Comparison of ENCODE assay signal across 8 cellular contexts in genomic region chr10:6204341-6205191, GRCh38. TPM values are rescaled to one million over a fixed set of nuclear protein-coding genes. Genes with fewer than 3 reads are reported as not detected.
A peak's percentile ranks its signal among the peaks of the same experiment; 100 is the strongest.
DNase-seq lines count a peak whose midpoint lies in the region; ATAC-seq and TF ChIP-seq lines count a peak whose summit lies in the region.

No MANE protein-coding gene starts in this region.

- H3K79me2 ChIP-seq in neural progenitor cell (ENCODE audit: low read depth) = peaks cover 55% of the 10 kb centered on the region

- no peak overlapping the region for H2AFZ ChIP-seq in neural progenitor cell (replicated peaks)

- POLR2A ChIA-PET in WTC11 (lab: Charles Lee) = no interaction called here

- H3K27me3 ChIP-seq in neural progenitor cell = peaks cover 30% of the 10 kb centered on the region

- ATAC-seq in Right ventricle myocardium inferior = no peak
- ATAC-seq in WTC11 = no peak; the same call in 1 of the 2 replicates
- no peak for ATAC-seq in GM21723 (IDR thresholded peaks at IDR 0.05; ENCODE audit: unreplicated experiment)

- H3K4me3 Mint-ChIP-seq in WTC11 = peak overlapping the region; percentile 97
- peak overlapping the region; percentile 95 for H3K4me3 Mint-ChIP-seq in neural progenitor cell

- H3K27me3 Mint-ChIP-seq in WTC11 (ENCODE audit: low read depth) = peaks cover 35% of the 10 kb centered on the region
- H3K27me3 Mint-ChIP-seq in neural progenitor cell (ENCODE audit: insufficient read depth, low read depth) = peaks cover 11% of the 10 kb centered on the region

- peaks cover 23% of the 10 kb centered on the region for H3K4me1 ChIP-seq in neural progenitor cell

- peaks cover 32% of the 10 kb centered on the region for H3F3A ChIP-seq in neural progenitor cell (ENCODE audit: low read depth)

- intact Hi-C loops in Right ventricle myocardium inferior (cut with DNase I) = no loop called here
- intact Hi-C loops in cardiac septum (cut with DNase I) = loop anchor here (5.0 kb wide), 2 partner anchors 92 to 117 kb away; partner anchors contain the start of gene RBM17

- no peak overlapping the region for H3K27ac Mint-ChIP-seq in WTC11
- H3K27ac Mint-ChIP-seq in neural progenitor cell = peak overlapping the region; percentile 27

- H3K4me3 ChIP-seq in fibroblast of villous mesenchyme (ENCODE audit: low read depth, low read length) (peak overlapping the region; percentile 74), neural progenitor cell (peak overlapping the region; percentile 75)

- peaks cover 11% of the 10 kb centered on the region for H3K36me3 Mint-ChIP-seq in WTC11
- peaks cover 6% of the 10 kb centered on the region for H3K36me3 Mint-ChIP-seq in neural progenitor cell

- CTCF ChIA-PET in WTC11 (lab: Charles Lee) = interaction anchor here (0.8 to 1.9 kb wide), 5 partner anchors 18 to 228 kb away, joined by 3 to 22 read pairs (median 4); no protein-coding TSS in a partner anchor

- H4K20me1 ChIP-seq in neural progenitor cell (ENCODE audit: low read depth) = peaks cover 58% of the 10 kb centered on the region

- peaks cover 31% of the 10 kb centered on the region for H3K4me1 Mint-ChIP-seq in WTC11
- peaks cover 39% of the 10 kb centered on the region for H3K4me1 Mint-ChIP-seq in neural progenitor cell

- H3K4me2 ChIP-seq in neural progenitor cell = peak overlapping the region; percentile 98

- H3K9me3 ChIP-seq in neural progenitor cell (ENCODE audit: low read depth) = no peaks in the 10 kb centered on the region

- peak overlapping the region; percentile 53 for H3K9ac ChIP-seq in neural progenitor cell

- no peak for TF ChIP-seq CTCF in WTC11 (IDR thresholded peaks at IDR 0.05)
- no peak for TF ChIP-seq CTCF in fibroblast of villous mesenchyme (IDR thresholded peaks at IDR 0.05; ENCODE audit: insufficient read depth, low read depth, low read length)
- no peak for TF ChIP-seq CTCF in neural progenitor cell (IDR thresholded peaks at IDR 0.05)

- peak; percentile 76 for DNase-seq in Right ventricle myocardium inferior (ENCODE audit: missing footprints)
- no peak for DNase-seq in cardiac septum (ENCODE audit: low spot score)
- no peak for DNase-seq in WTC11 (ENCODE audit: low spot score)
- DNase-seq in fibroblast of villous mesenchyme (ENCODE audit: low read depth) = peak; percentile 65
- peak; percentile 88 for DNase-seq in neural progenitor cell (ENCODE audit: low spot score)
- DNase-seq in DMS79 treated with DMSO at 0.1 percent for 48 hours (lab: John Stamatoyannopoulos, UW) = no peak
- DNase-seq in GM19240 (ENCODE audit: insufficient read length, low spot score) = no peak

- no peak overlapping the region for H3K27ac ChIP-seq in neural progenitor cell

- no peaks in the 10 kb centered on the region for H3K36me3 ChIP-seq in neural progenitor cell

- H3K9me3 Mint-ChIP-seq in WTC11 (no peaks in the 10 kb centered on the region), neural progenitor cell (peaks cover 3% of the 10 kb centered on the region)

TF ChIP-seq in WTC11, 78 proteins besides CTCF, POLR2A, EP300 and RAD21 (continues in another document):
- TF ChIP-seq STAT6 (CRISPR knock-in tag; conservative IDR thresholded peaks at IDR 0.05; ENCODE audit: low read depth) = no peak
- TF ChIP-seq MYBL2 (CRISPR knock-in tag; IDR thresholded peaks at IDR 0.05) = no peak
- TF ChIP-seq ATF2 (CRISPR knock-in tag; IDR thresholded peaks at IDR 0.05; ENCODE audit: borderline replicate concordance, low read depth) = no peak
- TF ChIP-seq E2F5 (CRISPR knock-in tag; IDR thresholded peaks at IDR 0.05) = no peak
- no peak for TF ChIP-seq PRRX2 (CRISPR knock-in tag; IDR thresholded peaks at IDR 0.05)
- TF ChIP-seq ZNF671 (CRISPR knock-in tag; IDR thresholded peaks at IDR 0.05) = no peak
- no peak for TF ChIP-seq ZSCAN18 (CRISPR knock-in tag; IDR thresholded peaks at IDR 0.05)
- no peak for TF ChIP-seq ZNF416 (CRISPR knock-in tag; IDR thresholded peaks at IDR 0.05)
- no peak for TF ChIP-seq RELA (CRISPR knock-in tag; IDR thresholded peaks at IDR 0.05; ENCODE audit: borderline replicate concordance)
- TF ChIP-seq FOXP1 (CRISPR knock-in tag; IDR thresholded peaks at IDR 0.05; ENCODE audit: borderline replicate concordance) = no peak
- no peak for TF ChIP-seq AFF4 (CRISPR knock-in tag; IDR thresholded peaks at IDR 0.05; ENCODE audit: borderline replicate concordance)
- TF ChIP-seq TEAD4 (CRISPR knock-in tag; IDR thresholded peaks at IDR 0.05) = no peak
- TF ChIP-seq ZNF317 (CRISPR knock-in tag; IDR thresholded peaks at IDR 0.05; ENCODE audit: borderline replicate concordance, low read depth) = no peak

RNA-seq across cellular contexts. Expression of gene PFKFB3, which starts 1.8 kb away (rescaled TPM):
- total RNA-seq in Right ventricle myocardium inferior = 28.1 TPM
- total RNA-seq in cardiac septum = 13.8 TPM
- 30.6 to 42.5 TPM (median 40.7 TPM) in 3 replicates for total RNA-seq in WTC11 (2021)
- 26.1 and 44.9 TPM in 2 replicates for total RNA-seq in fibroblast of villous mesenchyme
- total RNA-seq in neural progenitor cell (ENCODE audit: low replicate concordance) = 28.8 and 52.2 TPM in 2 replicates

Comparison
In these comparisons a context has a peak if more than half of its experiments do, and no peak if none do; other contexts are left out.
1. DNase-seq: peak in Right ventricle myocardium inferior (single experiment), fibroblast of villous mesenchyme (single experiment) and neural progenitor cell (single experiment); none in cardiac septum (single experiment), WTC11 (single experiment), DMS79 treated with DMSO at 0.1 percent for 48 hours (single experiment) and GM19240 (single experiment).